Comparison of ENCODE assay signal across 24 cellular contexts in genomic region chr5:81020478-81021167, GRCh38.
DNase-seq lines count a peak whose midpoint lies in the region; ATAC-seq, FAIRE-seq and TF ChIP-seq lines count a peak whose summit lies in the region.
"Had no signal": no experiment of that assay in that cellular context is flagged by ENCODE, and none has a peak within 500 bp of the region (broad histone marks: within the 10 kb centered on the region; RNA-seq: fewer than 3 reads in every experiment).

No MANE protein-coding gene starts in this region.

- no peak for FAIRE-seq in urothelium cell line (lab: Jason Lieb, UNC)
- FAIRE-seq: colon had no signal

- TF ChIP-seq CTCF in RWPE1 (conservative IDR thresholded peaks at IDR 0.05; ENCODE audit: low read depth): no peak
- no peak for TF ChIP-seq CTCF in GM10248 (IDR thresholded peaks at IDR 0.05; ENCODE audit: control extremely low read depth, extremely low read depth, low read depth, missing control alignments)

- peaks cover 4% of the 10 kb centered on the region for H3K36me3 Mint-ChIP-seq in activated naive CD4-positive, alpha-beta T cell treated with anti-CD3 and anti-CD28 coated beads, Interleukin-2, amount 50 U/mL, for 24 hours
- H3K36me3 Mint-ChIP-seq in activated naive CD4-positive, alpha-beta T cell treated with anti-CD3 and anti-CD28 coated beads, Interleukin-2, amount 50 U/mL, for 72 hours: peaks cover 3 to 8% of the 10 kb centered on the region in 2 donors
- H3K36me3 Mint-ChIP-seq: immature natural killer cell had no signal

- ATAC-seq in activated naive CD4-positive, alpha-beta T cell treated with anti-CD3 and anti-CD28 coated beads, Interleukin-2, amount 50 U/mL, for 72 hours: no peak
- ATAC-seq: lower lobe of right lung had no signal

- H3K4me3 Mint-ChIP-seq in activated naive CD4-positive, alpha-beta T cell treated with anti-CD3 and anti-CD28 coated beads, Interleukin-2, amount 50 U/mL, for 24 hours: peak overlapping the region; percentile 1
- H3K4me3 Mint-ChIP-seq: activated CD4-positive, alpha-beta T cell treated with anti-CD3 and anti-CD28 coated beads, Interleukin-2, amount 10 ng/mL, durations not matched to agents 7 days and 5 days; HFFc6; immature natural killer cell; stimulated activated naive CD8-positive, alpha-beta T cell treated with anti-CD3 and anti-CD28 coated beads, Interleukin-15, Interleukin-2, amounts not matched to agents 100 ng/mL and 50 ng/mL, for 24 hours had no signal

- H3K9me3 Mint-ChIP-seq in activated naive CD4-positive, alpha-beta T cell treated with anti-CD3 and anti-CD28 coated beads, Interleukin-2, amount 50 U/mL, for 24 hours: no peaks in the 10 kb centered on the region
- H3K9me3 Mint-ChIP-seq in activated naive CD4-positive, alpha-beta T cell treated with anti-CD3 and anti-CD28 coated beads, Interleukin-2, amount 50 U/mL, for 72 hours: no peaks in the 10 kb centered on the region
- H3K9me3 Mint-ChIP-seq: activated CD4-positive, alpha-beta T cell treated with anti-CD3 and anti-CD28 coated beads, Interleukin-2, amount 10 ng/mL, durations not matched to agents 7 days and 5 days; HFFc6; immature natural killer cell; stimulated activated naive CD8-positive, alpha-beta T cell treated with anti-CD3 and anti-CD28 coated beads, Interleukin-15, Interleukin-2, amounts not matched to agents 100 ng/mL and 50 ng/mL, for 24 hours had no signal

- no peak overlapping the region for H3K27ac ChIP-seq in RWPE1
- H3K27ac ChIP-seq: 22Rv1, HL-60, lower lobe of right lung, parathyroid adenoma, transverse colon had no signal

- H3K27ac Mint-ChIP-seq in activated naive CD4-positive, alpha-beta T cell treated with anti-CD3 and anti-CD28 coated beads, Interleukin-2, amount 50 U/mL, for 24 hours: peak overlapping the region; percentile 42
- no peak overlapping the region for H3K27ac Mint-ChIP-seq in activated naive CD4-positive, alpha-beta T cell treated with anti-CD3 and anti-CD28 coated beads, Interleukin-2, amount 50 U/mL, for 72 hours
- H3K27ac Mint-ChIP-seq: activated CD4-positive, alpha-beta T cell treated with anti-CD3 and anti-CD28 coated beads, Interleukin-2, amount 10 ng/mL, durations not matched to agents 7 days and 5 days; HFFc6 had no signal

- no peak for DNase-seq in activated naive CD4-positive, alpha-beta T cell treated with anti-CD3 and anti-CD28 coated beads, Interleukin-2, amount 50 U/mL, for 72 hours (ENCODE audit: low spot score in 2 of 2)
- DNase-seq in RWPE1 (ENCODE audit: low spot score) (peak; percentile 55), glomerular visceral epithelial cell (ENCODE audit: extremely low spot score) (peak; percentile 83), urothelium cell line (ENCODE audit: low spot score) (peak; percentile 40), DMS53 treated with DMSO at 0.1 percent for 48 hours (lab: John Stamatoyannopoulos, UW; ENCODE audit: unreplicated experiment) (no peak), GM10248 (ENCODE audit: extremely low spot score) (no peak)
- DNase-seq in activated CD4-positive, alpha-beta T cell treated with anti-CD3 and anti-CD28 coated beads for 4 hours: no peak
- DNase-seq: activated CD4-positive, alpha-beta T cell treated with anti-CD3 and anti-CD28 coated beads, Interleukin-2, amount 10 ng/mL, durations not matched to agents 7 days and 5 days; activated CD8-positive, alpha-beta memory T cell treated with anti-CD3 and anti-CD28 coated beads, Interleukin-2, amount 50 U/mL, for 4 hours; activated effector memory CD4-positive, alpha-beta T cell treated with anti-CD3 and anti-CD28 coated beads, Interleukin-2, amount 50 U/mL, for 16 hours; aorta; BE2C; HFFc6; immature natural killer cell; lower lobe of right lung; NCI-H1694 treated with DMSO at 0.1 percent for 48 hours; stimulated activated CD4-positive, alpha-beta T cell treated with anti-CD3 and anti-CD28 coated beads, Interleukin-1b, Interleukin-23, amount 100 ng/mL, for 48 hours; transverse colon had no signal

- peaks cover 95% of the 10 kb centered on the region for H3K4me1 Mint-ChIP-seq in activated naive CD4-positive, alpha-beta T cell treated with anti-CD3 and anti-CD28 coated beads, Interleukin-2, amount 50 U/mL, for 24 hours

- no peaks in the 10 kb centered on the region for H3K27me3 Mint-ChIP-seq in activated naive CD4-positive, alpha-beta T cell treated with anti-CD3 and anti-CD28 coated beads, Interleukin-2, amount 50 U/mL, for 24 hours
- H3K27me3 Mint-ChIP-seq: activated CD4-positive, alpha-beta T cell treated with anti-CD3 and anti-CD28 coated beads, Interleukin-2, amount 10 ng/mL, durations not matched to agents 7 days and 5 days; stimulated activated naive CD8-positive, alpha-beta T cell treated with anti-CD3 and anti-CD28 coated beads, Interleukin-15, Interleukin-2, amounts not matched to agents 100 ng/mL and 50 ng/mL, for 24 hours had no signal

- CTCF ChIA-PET in RWPE1 (lab: Yijun Ruan, JAX): no interaction called here
- CTCF ChIA-PET in GM10248 (lab: Yijun Ruan, JAX): no interaction called here

- POLR2A ChIA-PET in RWPE1 (lab: Yijun Ruan, JAX; ENCODE audit: low non-redundant PET): no interaction called here
- POLR2A ChIA-PET in GM10248 (lab: Yijun Ruan, JAX): no interaction called here

Comparison
In these comparisons a context has a peak if more than half of its experiments do, and no peak if none do; other contexts are left out.
1. DNase-seq: peak in RWPE1 (single experiment), glomerular visceral epithelial cell (single experiment) and urothelium cell line (single experiment); none in activated naive CD4-positive, alpha-beta T cell treated with anti-CD3 and anti-CD28 coated beads, Interleukin-2, amount 50 U/mL, for 72 hours (0 of 2), DMS53 treated with DMSO at 0.1 percent for 48 hours (single experiment), GM10248 (single experiment) and activated CD4-positive, alpha-beta T cell treated with anti-CD3 and anti-CD28 coated beads for 4 hours (0 of 2).